Comparison of ENCODE assay signal across 11 cellular contexts in the genomic region with DNA sequence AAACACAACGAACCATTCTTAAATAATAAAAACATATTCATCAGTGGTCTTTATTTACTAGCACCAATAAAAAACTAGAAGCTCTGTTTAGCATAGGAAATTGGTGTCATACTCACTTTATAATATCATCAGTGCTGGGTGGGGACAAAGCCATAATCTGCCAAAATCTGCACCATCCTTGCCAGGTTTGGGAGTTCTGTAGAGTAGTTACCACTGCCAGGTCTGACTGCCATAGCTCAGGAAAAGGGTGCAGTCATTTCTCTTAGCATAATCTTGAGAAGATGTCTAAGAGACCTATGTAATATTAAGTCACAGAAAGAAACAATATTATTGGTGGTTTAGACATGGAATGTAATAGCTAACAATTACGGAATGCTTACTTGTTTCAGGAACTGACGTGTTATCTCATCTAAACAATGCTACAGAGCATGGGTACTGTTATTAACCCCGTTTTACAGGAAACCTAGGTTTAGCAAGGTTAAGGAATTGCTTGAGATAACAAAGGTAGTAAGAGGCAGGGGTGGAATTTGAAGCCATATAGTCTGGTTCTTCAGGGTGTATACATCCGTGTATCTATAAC.
A peak's percentile ranks its signal among the peaks of the same experiment; 100 is the strongest.
DNase-seq lines count a peak whose midpoint lies in the region; ATAC-seq and TF ChIP-seq lines count a peak whose summit lies in the region.
"Had no signal": no experiment of that assay in that cellular context is flagged by ENCODE, and none has a peak within 500 bp of the region (broad histone marks: within the 10 kb centered on the region; RNA-seq: fewer than 3 reads in every experiment).

No MANE protein-coding gene starts in this region.

- H3K9ac ChIP-seq in BLaER1, result no peak overlapping the region

- H3K27ac Mint-ChIP-seq in activated naive CD8-positive, alpha-beta T cell treated with anti-CD3 and anti-CD28 coated beads, Interleukin-2, amount 50 U/mL, for 24 hours, result no peak overlapping the region

- peaks cover 40% of the 10 kb centered on the region for H3K4me1 ChIP-seq in BLaER1

- H3K9me3 ChIP-seq in BLaER1, result no peaks in the 10 kb centered on the region
- H3K9me3 ChIP-seq in WERI-Rb-1 (ENCODE audit: severe bottlenecking), result no peaks in the 10 kb centered on the region
- H3K9me3 ChIP-seq: thyroid gland had no signal

- peak overlapping the region; percentile 28; the same call in 1 of the 2 replicates for H3K27ac ChIP-seq in BLaER1
- H3K27ac ChIP-seq in WERI-Rb-1, result no peak overlapping the region

- H3K4me1 Mint-ChIP-seq in activated naive CD8-positive, alpha-beta T cell treated with anti-CD3 and anti-CD28 coated beads, Interleukin-2, amount 50 U/mL, for 24 hours, result peaks cover 37% of the 10 kb centered on the region

- H3K4me3 ChIP-seq in BLaER1 (peak overlapping the region; percentile 97; the same call in 1 of the 2 replicates), WERI-Rb-1 (ENCODE audit: low read depth, low read length) (no peak overlapping the region)

- H3K9me3 Mint-ChIP-seq in activated naive CD8-positive, alpha-beta T cell treated with anti-CD3 and anti-CD28 coated beads, Interleukin-2, amount 50 U/mL, for 24 hours, result no peaks in the 10 kb centered on the region

- no peak for TF ChIP-seq CTCF in WERI-Rb-1 (IDR thresholded peaks at IDR 0.05; ENCODE audit: low read depth, low read length)

- H3K27me3 ChIP-seq in BLaER1, result no peaks in the 10 kb centered on the region
- H3K27me3 ChIP-seq in WERI-Rb-1 (ENCODE audit: insufficient read depth, low read depth, severe bottlenecking), result no peaks in the 10 kb centered on the region
- H3K27me3 ChIP-seq: thyroid gland had no signal

- peaks cover 18% of the 10 kb centered on the region for H3K36me3 ChIP-seq in BLaER1
- peaks cover 25% of the 10 kb centered on the region for H3K36me3 ChIP-seq in WERI-Rb-1
- H3K36me3 ChIP-seq: thyroid gland had no signal

- peaks cover 32% of the 10 kb centered on the region for H4K20me1 ChIP-seq in BLaER1

- DNase-seq in HCEC 1CT (peak; percentile 43), iris pigment epithelial cell (ENCODE audit: low read depth) (peak; percentile 77), NCI-H2107 treated with DMSO at 0.1 percent for 48 hours (lab: John Stamatoyannopoulos, UW; ENCODE audit: unreplicated experiment) (no peak), WERI-Rb-1 (no peak), COLO829 (ENCODE audit: low spot score) (no peak), NCI-H1105 (lab: John Stamatoyannopoulos, UW) (no peak)
- DNase-seq in activated naive CD8-positive, alpha-beta T cell treated with anti-CD3 and anti-CD28 coated beads, Interleukin-2, amount 50 U/mL, for 24 hours, result no peak
- DNase-seq: activated naive CD4-positive, alpha-beta T cell; GF-D8; thyroid gland had no signal

- ATAC-seq in activated naive CD8-positive, alpha-beta T cell treated with anti-CD3 and anti-CD28 coated beads, Interleukin-2, amount 50 U/mL, for 24 hours, result no peak

- peak overlapping the region; percentile 24 for H3K4me3 Mint-ChIP-seq in activated naive CD8-positive, alpha-beta T cell treated with anti-CD3 and anti-CD28 coated beads, Interleukin-2, amount 50 U/mL, for 24 hours

- peak overlapping the region; percentile 80 for H3K4me2 ChIP-seq in BLaER1

- no peaks in the 10 kb centered on the region for H3K27me3 Mint-ChIP-seq in activated naive CD8-positive, alpha-beta T cell treated with anti-CD3 and anti-CD28 coated beads, Interleukin-2, amount 50 U/mL, for 24 hours

- H3K36me3 Mint-ChIP-seq in activated naive CD8-positive, alpha-beta T cell treated with anti-CD3 and anti-CD28 coated beads, Interleukin-2, amount 50 U/mL, for 24 hours (ENCODE audit: low read depth), result peaks cover 32% of the 10 kb centered on the region

Comparison
In these comparisons a context has a peak if more than half of its experiments do, and no peak if none do; other contexts are left out.
1. DNase-seq: peak in HCEC 1CT (single experiment) and iris pigment epithelial cell (single experiment); none in activated naive CD8-positive, alpha-beta T cell treated with anti-CD3 and anti-CD28 coated beads, Interleukin-2, amount 50 U/mL, for 24 hours (single experiment), NCI-H2107 treated with DMSO at 0.1 percent for 48 hours (single experiment), WERI-Rb-1 (single experiment), COLO829 (single experiment) and NCI-H1105 (single experiment).